24 cellular contexts compared by ENCODE assay signal in the genomic region with DNA sequence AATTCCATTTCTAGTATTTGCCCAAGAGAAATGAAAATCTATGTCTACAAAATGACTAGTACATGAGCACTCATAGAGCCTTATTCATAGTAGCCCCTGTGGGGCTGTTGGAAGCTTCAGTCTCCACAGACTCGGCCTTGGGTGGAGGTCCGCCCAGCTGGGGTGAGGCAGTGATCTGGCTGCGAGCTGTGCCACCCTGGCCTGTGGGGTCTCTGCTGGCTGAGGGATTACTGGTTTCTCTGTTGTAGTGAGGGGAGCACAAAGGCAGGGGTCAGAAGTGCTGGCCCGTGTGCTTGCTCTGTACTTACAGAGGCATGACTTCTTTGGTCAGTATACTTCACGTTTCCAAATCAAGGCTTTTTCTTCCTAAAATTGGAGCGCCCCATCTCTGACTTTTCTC.
"Had no signal": no experiment of that assay in that cellular context is flagged by ENCODE, and none has a peak within 500 bp of the region (broad histone marks: within the 10 kb centered on the region; RNA-seq: fewer than 3 reads in every experiment).

No MANE protein-coding gene starts in this region.

- H3K9me3 ChIP-seq: heart right ventricle, left lung, mucosa of descending colon, ovary, stomach, testis, thyroid gland, transverse colon, upper lobe of right lung had no signal

- H3K4me1 ChIP-seq: left lung, stomach, testis, thyroid gland, transverse colon, upper lobe of right lung had no signal

- H3K4me3 ChIP-seq: heart right ventricle, hepatocyte, left lung, lung, mucosa of descending colon, ovary, skin epidermis, stomach, testis, thyroid gland, transverse colon, upper lobe of right lung had no signal

- H3K27ac Mint-ChIP-seq: naive thymus-derived CD4-positive, alpha-beta T cell; progenitor cell of endocrine pancreas had no signal

- H3K36me3 Mint-ChIP-seq: naive thymus-derived CD4-positive, alpha-beta T cell had no signal

- DNase-seq: heart right ventricle; kidney glomerular epithelial cell; left colon; left lung; mesendoderm; midbrain; mucosa of descending colon; naive thymus-derived CD4-positive, alpha-beta T cell; ovary; right cardiac atrium; stimulated activated CD4-positive, alpha-beta T cell treated with anti-CD3 and anti-CD28 coated beads, Interleukin-12 subunit alpha, Interleukin-12 subunit beta, amount 100 ng/mL, for 4 hours; stimulated activated CD4-positive, alpha-beta T cell treated with anti-CD3 and anti-CD28 coated beads, Interleukin-15, amount 100 ng/mL, for 24 hours; stimulated activated CD4-positive, alpha-beta T cell treated with anti-CD3 and anti-CD28 coated beads, Interleukin-2, amount 100 ng/mL, for 24 hours; stimulated activated CD4-positive, alpha-beta T cell treated with anti-CD3 and anti-CD28 coated beads, Interleukin-4, amount 100 ng/mL, for 1 hour; stimulated activated naive CD4-positive, alpha-beta T cell treated with Interleukin-2 at 50 U/mL for 16 hours; stomach; testis; thyroid gland; transverse colon; upper lobe of right lung had no signal

- H3K36me3 ChIP-seq: heart right ventricle, left lung, ovary, stomach, thyroid gland, transverse colon, upper lobe of right lung had no signal

- H3K27me3 ChIP-seq: hepatocyte, ovary, stomach, testis, thyroid gland, upper lobe of right lung had no signal

- ATAC-seq: heart right ventricle; left colon; left lung; mucosa of descending colon; naive thymus-derived CD4-positive, alpha-beta T cell; right cardiac atrium; upper lobe of right lung had no signal

- H3K79me2 ChIP-seq: hepatocyte had no signal

- H3K4me2 ChIP-seq: hepatocyte had no signal

- H2AFZ ChIP-seq: hepatocyte had no signal

- H3K4me3 Mint-ChIP-seq: naive thymus-derived CD4-positive, alpha-beta T cell had no signal

- H3K27ac ChIP-seq: heart right ventricle, hepatocyte, left lung, ovary, skin epidermis, stomach, testis, thyroid gland, transverse colon, upper lobe of right lung had no signal
